8 cellular contexts compared by ENCODE assay signal in genomic region chr5:93621340-93621872, GRCh38. TPM values are rescaled to one million over a fixed set of nuclear protein-coding genes. Genes with fewer than 3 reads are reported as not detected.
A peak's percentile ranks its signal among the peaks of the same experiment; 100 is the strongest.
DNase-seq lines count a peak whose midpoint lies in the region; ATAC-seq and TF ChIP-seq lines count a peak whose summit lies in the region.

No MANE protein-coding gene starts in this region.

- peak overlapping the region; percentile 73 for H3K27ac ChIP-seq in cingulate gyrus (ENCODE audit: low read depth, low read length)
- peak overlapping the region in 7 of 8 donors; percentile 51 to 75 (median 70) for H3K27ac ChIP-seq in spleen

- no peak for TF ChIP-seq CTCF in spleen (IDR thresholded peaks at IDR 0.05 in 8 of 11, conservative IDR thresholded peaks at IDR 0.05 in 3 of 11)

- 6 to 35% (median 8%) methylated on average over 8 to 42 of the region's 42 CpGs for WGBS in spleen, 5 donors

- TF ChIP-seq POLR2A in spleen (IDR thresholded peaks at IDR 0.05) = no peak

- ATAC-seq in left colon = peak; percentile 74

- intact Hi-C loops in left colon (cut with DNase I, micrococcal nuclease) (no loop called here), spleen (cut with DNase I; ENCODE audit: low total_unique reads) (no loop called here)

- H3K36me3 ChIP-seq in spleen = no peaks in the 10 kb centered on the region

- peak; percentile 39 for DNase-seq in activated T-cell treated with anti-CD3 and anti-CD28 coated beads, Interleukin-2, amount 50 U/mL, for 1 hour
- no peak for DNase-seq in activated T-cell treated with anti-CD3 and anti-CD28 coated beads for 4 hours
- peak; percentile 35 for DNase-seq in HS-5 (ENCODE audit: low read depth)
- peak; percentile 90 to 93 for DNase-seq in SHP77 (lab: John Stamatoyannopoulos, UW)
- DNase-seq in left colon = peak; percentile 59 to 68
- peak; percentile 86 for DNase-seq in spleen
- no peak for DNase-seq in NOMO-1 treated with dmso at 0.1 percent for 144 hours (lab: John Stamatoyannopoulos, UW; ENCODE audit: unreplicated experiment)

- H3K9me3 ChIP-seq in spleen = no peaks in the 10 kb centered on the region

- H3K4me1 ChIP-seq in spleen = peaks cover 0 to 28% (median 18%) of the 10 kb centered on the region in 6 donors

- peak overlapping the region; percentile 49 to 78 (median 64) for H3K4me3 ChIP-seq in spleen

- peaks cover 0 to 19% (median 0%) of the 10 kb centered on the region in 7 donors for H3K27me3 ChIP-seq in spleen (replicated peaks in 1 of 7)

RNA-seq across cellular contexts. Expression of gene NR2F1, which starts 38.4 kb away (rescaled TPM):
- 1 to 10 TPM; 2.7 to 4.9 TPM for total RNA-seq in left colon
- total RNA-seq in spleen = 10 to 100 TPM in 6 of 7 donors, 1 to 10 TPM in 1; 9.6 to 28.8 (median 13.6) TPM
- polyA plus RNA-seq in spleen = 1 to 10 TPM; 2.0 to 4.4 (median 3.5) TPM

RNA-seq across cellular contexts. Expression of gene NR2F1-AS1, which starts 40.4 kb away (rescaled TPM):
- 1 to 10 TPM; 2.2 to 3.2 TPM for total RNA-seq in left colon
- total RNA-seq in spleen = 10 to 100 TPM in 4 of 7 donors, 1 to 10 TPM in 3; 5.9 to 21.6 (median 11.3) TPM
- 1 to 10 TPM; 6.2 to 8.6 (median 7.6) TPM for polyA plus RNA-seq in spleen

Comparison
In these comparisons a context has a peak if more than half of its experiments do, and no peak if none do; other contexts are left out.
1. DNase-seq: peak in activated T-cell treated with anti-CD3 and anti-CD28 coated beads, Interleukin-2, amount 50 U/mL, for 1 hour (single experiment), HS-5 (single experiment), SHP77 (2 of 2), left colon (2 of 2) and spleen (single experiment); none in activated T-cell treated with anti-CD3 and anti-CD28 coated beads for 4 hours (single experiment) and NOMO-1 treated with dmso at 0.1 percent for 144 hours (single experiment).